Comparison of ENCODE assay signal across 1 cellular context in genomic region chr2:32627901-32628645, GRCh38.
TF ChIP-seq lines count a peak whose summit lies in the region.

TTC27 (plus strand) TSS chr2:32628050; CDS start chr2:32628293, 243 bp downstream.

TF ChIP-seq in HEK293, 187 proteins besides CTCF, POLR2A, EP300 and RAD21 (continued from another document):
- TF ChIP-seq ZNF510 (tag by site-specific recombination; IDR thresholded peaks at IDR 0.05; ENCODE audit: insufficient replicate concordance) (no peak), ZNF292 (tag by site-specific recombination; IDR thresholded peaks at IDR 0.05; ENCODE audit: borderline replicate concordance, low read depth) (no peak), KLF16 (tag by site-specific recombination; IDR thresholded peaks at IDR 0.05) (no peak), ZNF473 (tag by site-specific recombination; IDR thresholded peaks at IDR 0.05) (no peak), ZNF660 (tag by site-specific recombination; IDR thresholded peaks at IDR 0.05) (peak; percentile 57), ZNF610 (tag by site-specific recombination; IDR thresholded peaks at IDR 0.05; ENCODE audit: borderline replicate concordance) (no peak), ELK4 (IDR thresholded peaks at IDR 0.05; ENCODE audit: borderline replicate concordance, low read depth, low read length) (no peak), ZEB2 (tag by site-specific recombination; IDR thresholded peaks at IDR 0.05) (0 out of 2 replicates have a peak, but pooled peaks have one; percentile 23), ZNF571 (tag by site-specific recombination; IDR thresholded peaks at IDR 0.05) (no peak), SCRT2 (tag by site-specific recombination; IDR thresholded peaks at IDR 0.05) (peak; percentile 69), ZFP41 (tag by site-specific recombination; IDR thresholded peaks at IDR 0.05; ENCODE audit: borderline replicate concordance) (no peak), SP7 (tag by site-specific recombination; IDR thresholded peaks at IDR 0.05) (no peak), ZNF391 (tag by site-specific recombination; IDR thresholded peaks at IDR 0.05; ENCODE audit: borderline replicate concordance, low read depth) (no peak), ZNF701 (tag by site-specific recombination; IDR thresholded peaks at IDR 0.05) (no peak), ZFP37 (tag by site-specific recombination; IDR thresholded peaks at IDR 0.05) (0 out of 2 replicates have a peak, but pooled peaks have one; percentile 40), ZNF211 (tag by site-specific recombination; IDR thresholded peaks at IDR 0.05; ENCODE audit: low read depth) (no peak), ZNF416 (tag by site-specific recombination; IDR thresholded peaks at IDR 0.05) (no peak), ZNF830 (tag by site-specific recombination; IDR thresholded peaks at IDR 0.05; ENCODE audit: low read depth) (no peak), GFI1B (tag by site-specific recombination; IDR thresholded peaks at IDR 0.05) (no peak), ZNF311 (tag by site-specific recombination; IDR thresholded peaks at IDR 0.05; ENCODE audit: borderline replicate concordance) (no peak), ZNF184 (tag by site-specific recombination; IDR thresholded peaks at IDR 0.05) (no peak), ZNF449 (tag by site-specific recombination; IDR thresholded peaks at IDR 0.05) (no peak), ZFP69B (tag by site-specific recombination; IDR thresholded peaks at IDR 0.05) (no peak)
- TF ChIP-seq, protein P1, sequence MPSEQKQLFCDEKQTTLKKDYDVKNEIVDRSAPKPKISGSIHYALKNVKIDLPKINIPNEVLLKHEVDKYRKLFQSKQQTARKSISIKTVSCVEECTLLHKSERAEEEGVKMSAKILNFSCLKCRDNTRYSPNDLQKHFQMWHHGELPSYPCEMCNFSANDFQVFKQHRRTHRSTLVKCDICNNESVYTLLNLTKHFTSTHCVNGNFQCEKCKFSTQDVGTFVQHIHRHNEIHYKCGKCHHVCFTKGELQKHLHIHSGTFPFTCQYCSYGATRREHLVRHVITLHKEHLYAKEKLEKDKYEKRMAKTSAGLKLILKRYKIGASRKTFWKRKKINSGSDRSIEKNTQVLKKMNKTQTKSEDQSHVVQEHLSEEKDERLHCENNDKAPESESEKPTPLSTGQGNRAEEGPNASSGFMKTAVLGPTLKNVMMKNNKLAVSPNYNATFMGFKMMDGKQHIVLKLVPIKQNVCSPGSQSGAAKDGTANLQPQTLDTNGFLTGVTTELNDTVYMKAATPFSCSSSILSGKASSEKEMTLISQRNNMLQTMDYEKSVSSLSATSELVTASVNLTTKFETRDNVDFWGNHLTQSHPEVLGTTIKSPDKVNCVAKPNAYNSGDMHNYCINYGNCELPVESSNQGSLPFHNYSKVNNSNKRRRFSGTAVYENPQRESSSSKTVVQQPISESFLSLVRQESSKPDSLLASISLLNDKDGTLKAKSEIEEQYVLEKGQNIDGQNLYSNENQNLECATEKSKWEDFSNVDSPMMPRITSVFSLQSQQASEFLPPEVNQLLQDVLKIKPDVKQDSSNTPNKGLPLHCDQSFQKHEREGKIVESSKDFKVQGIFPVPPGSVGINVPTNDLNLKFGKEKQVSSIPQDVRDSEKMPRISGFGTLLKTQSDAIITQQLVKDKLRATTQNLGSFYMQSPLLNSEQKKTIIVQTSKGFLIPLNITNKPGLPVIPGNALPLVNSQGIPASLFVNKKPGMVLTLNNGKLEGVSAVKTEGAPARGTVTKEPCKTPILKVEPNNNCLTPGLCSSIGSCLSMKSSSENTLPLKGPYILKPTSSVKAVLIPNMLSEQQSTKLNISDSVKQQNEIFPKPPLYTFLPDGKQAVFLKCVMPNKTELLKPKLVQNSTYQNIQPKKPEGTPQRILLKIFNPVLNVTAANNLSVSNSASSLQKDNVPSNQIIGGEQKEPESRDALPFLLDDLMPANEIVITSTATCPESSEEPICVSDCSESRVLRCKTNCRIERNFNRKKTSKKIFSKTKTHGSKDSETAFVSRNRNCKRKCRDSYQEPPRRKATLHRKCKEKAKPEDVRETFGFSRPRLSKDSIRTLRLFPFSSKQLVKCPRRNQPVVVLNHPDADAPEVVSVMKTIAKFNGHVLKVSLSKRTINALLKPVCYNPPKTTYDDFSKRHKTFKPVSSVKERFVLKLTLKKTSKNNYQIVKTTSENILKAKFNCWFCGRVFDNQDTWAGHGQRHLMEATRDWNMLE (tag by site-specific recombination; conservative IDR thresholded peaks at IDR 0.05; ENCODE audit: low read depth) = no peak
- TF ChIP-seq, protein P2, sequence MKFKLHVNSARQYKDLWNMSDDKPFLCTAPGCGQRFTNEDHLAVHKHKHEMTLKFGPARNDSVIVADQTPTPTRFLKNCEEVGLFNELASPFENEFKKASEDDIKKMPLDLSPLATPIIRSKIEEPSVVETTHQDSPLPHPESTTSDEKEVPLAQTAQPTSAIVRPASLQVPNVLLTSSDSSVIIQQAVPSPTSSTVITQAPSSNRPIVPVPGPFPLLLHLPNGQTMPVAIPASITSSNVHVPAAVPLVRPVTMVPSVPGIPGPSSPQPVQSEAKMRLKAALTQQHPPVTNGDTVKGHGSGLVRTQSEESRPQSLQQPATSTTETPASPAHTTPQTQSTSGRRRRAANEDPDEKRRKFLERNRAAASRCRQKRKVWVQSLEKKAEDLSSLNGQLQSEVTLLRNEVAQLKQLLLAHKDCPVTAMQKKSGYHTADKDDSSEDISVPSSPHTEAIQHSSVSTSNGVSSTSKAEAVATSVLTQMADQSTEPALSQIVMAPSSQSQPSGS (tag by site-specific recombination; IDR thresholded peaks at IDR 0.05; ENCODE audit: low read depth) = no peak
